Comparison of ENCODE assay signal across 8 cellular contexts in the genomic region with DNA sequence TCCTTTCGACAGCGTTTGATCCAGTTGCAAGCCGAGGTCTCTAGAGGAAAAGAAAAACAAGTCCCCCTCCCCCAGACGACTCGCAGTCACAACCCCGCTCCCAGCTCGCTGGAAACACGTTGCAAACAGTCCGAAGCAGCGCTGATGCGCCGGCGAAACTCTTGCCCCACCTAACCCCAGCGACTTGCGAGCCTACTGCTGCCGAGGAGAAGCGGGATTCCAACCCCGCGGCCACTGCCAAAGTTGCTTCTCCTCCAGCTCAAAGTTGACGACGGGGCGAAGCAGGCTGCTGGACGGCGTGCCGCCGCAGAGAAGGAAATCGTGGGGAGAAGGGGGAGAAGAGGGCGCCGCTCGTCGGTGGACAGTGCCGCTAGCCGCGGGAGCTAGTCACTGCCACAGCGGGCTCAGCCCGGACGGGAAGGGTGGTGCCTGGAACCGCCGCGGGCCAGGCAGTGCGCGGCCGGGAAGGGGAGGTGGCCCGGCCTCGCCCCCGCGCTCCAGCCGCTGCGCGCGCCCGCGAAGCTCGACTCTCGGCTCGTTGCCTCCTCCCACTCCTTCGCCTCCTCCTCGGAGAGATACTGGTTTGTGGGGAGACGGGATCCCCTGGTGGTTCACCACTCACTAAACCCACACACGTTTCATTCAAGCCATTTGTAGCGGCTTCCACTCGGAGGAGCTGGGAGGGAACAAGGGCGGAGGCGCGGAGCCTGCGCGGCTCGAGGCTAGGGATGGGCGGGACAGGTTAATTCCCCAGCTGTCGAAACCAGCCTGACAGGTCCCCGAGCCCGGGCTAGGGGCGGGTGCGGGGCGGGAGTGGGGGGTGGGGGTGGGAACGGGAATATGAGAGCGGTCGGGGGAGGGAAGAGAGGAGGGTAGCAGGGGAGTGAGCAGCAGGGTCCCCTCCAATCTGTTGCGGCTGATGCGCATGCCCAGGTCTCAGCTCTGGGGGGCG. TPM values are rescaled to one million over a fixed set of nuclear protein-coding genes. Genes with fewer than 3 reads are reported as not detected.
DNase-seq lines count a peak whose midpoint lies in the region; ATAC-seq and TF ChIP-seq lines count a peak whose summit lies in the region.

Gene GPR37 (minus strand): TSS at position 392 of the 952 bp plus-strand sequence. CDS start 816 bp downstream, outside the sequence.

- peak within 1 kb of the TSS; percentile 96 for H3K27ac ChIP-seq in cingulate gyrus (ENCODE audit: low read depth, low read length)

- DNase-seq in GM06990 (ENCODE audit: extremely low read depth, insufficient read length) (peak; percentile 44), LHCN-M2 (ENCODE audit: low read depth) (peak; percentile 28), SW480 (ENCODE audit: low spot score) (peak; percentile 40), kidney glomerular epithelial cell (lab: John Stamatoyannopoulos, UW) (peak; percentile 74), RKO (ENCODE audit: low spot score) (no peak)
- peak; percentile 15 for DNase-seq in stimulated activated CD4-positive, alpha-beta T cell treated with anti-CD3 and anti-CD28 coated beads, Interleukin-12 subunit alpha, Interleukin-12 subunit beta, amount 100 ng/mL, for 4 hours

- peak within 1 kb of the TSS; percentile 64 for H3K4me3 ChIP-seq in GM06990 (replicated peaks; ENCODE audit: low read depth, low read length)

- TF ChIP-seq CTCF in GM06990 (IDR thresholded peaks at IDR 0.05; ENCODE audit: insufficient read depth, low read length, poor library complexity, severe bottlenecking), result no peak

- H3K36me3 ChIP-seq in GM06990 (ENCODE audit: control insufficient read depth, insufficient read depth, low read length), result no peaks in the 10 kb centered on the region

- ATAC-seq in GM21825 (IDR thresholded peaks at IDR 0.05; ENCODE audit: unreplicated experiment), result peak; percentile 75

- peaks cover 2% of the 10 kb centered on the region for H3K27me3 ChIP-seq in GM06990 (replicated peaks; ENCODE audit: control insufficient read depth, insufficient read depth, low read length)

RNA-seq across cellular contexts. Expression of gene GPR37, which starts in this region (rescaled TPM):
- not detected in 2 replicates for total RNA-seq in LHCN-M2 (2014; rRNA removed)
- polyA plus RNA-seq in LHCN-M2 (2012), result 0.02 TPM

Comparison
In these comparisons a context has a peak if more than half of its experiments do, and no peak if none do; other contexts are left out.
1. Peak in DNase-seq in LHCN-M2; RNA of the gene not detected or under 1 TPM.